16 cellular contexts compared by ENCODE assay signal in the genomic region with DNA sequence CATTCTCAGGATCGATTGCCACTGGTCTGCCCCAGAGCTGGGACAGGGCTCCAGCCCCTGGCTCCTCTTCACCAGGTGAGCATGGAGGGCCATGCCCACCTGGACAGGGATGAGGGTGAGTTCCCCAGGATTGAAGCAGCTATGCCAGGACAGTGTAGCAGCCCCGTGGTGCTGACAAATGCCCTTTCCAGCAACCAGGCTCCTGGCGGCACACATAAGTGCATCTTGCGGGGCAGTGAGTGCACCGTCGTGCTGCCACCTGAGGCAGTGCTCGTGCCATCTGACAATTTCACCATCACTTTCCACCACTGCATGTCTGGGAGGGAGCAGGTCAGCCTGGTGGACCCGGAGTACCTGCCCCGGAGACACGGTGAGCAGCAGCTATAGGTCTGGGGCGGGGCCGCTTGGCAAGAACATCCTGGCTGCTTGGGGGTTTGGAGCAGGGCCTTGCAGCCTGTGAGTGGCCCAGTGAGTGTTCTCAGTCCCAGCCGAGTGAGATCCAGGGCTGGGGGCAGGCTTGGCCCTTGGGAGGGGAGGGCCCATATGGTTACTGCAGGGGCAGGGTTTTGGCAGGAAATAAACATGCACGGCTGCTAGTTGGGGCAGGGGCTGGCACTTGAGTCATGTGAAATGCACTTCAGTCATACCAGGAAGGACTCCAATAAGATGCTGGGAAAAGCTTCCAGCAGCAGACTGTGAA. TPM values are rescaled to one million over a fixed set of nuclear protein-coding genes. Genes with fewer than 3 reads are reported as not detected.
"Had no signal": no experiment of that assay in that cellular context is flagged by ENCODE, and none has a peak within 500 bp of the region (broad histone marks: within the 10 kb centered on the region; RNA-seq: fewer than 3 reads in every experiment).

No MANE protein-coding gene starts in this region.

- DNase-seq: activated CD4-positive, alpha-beta T cell treated with anti-CD3 and anti-CD28 coated beads, Interleukin-2, amount 50 U/mL, for 1 hour; activated CD8-positive, alpha-beta memory T cell treated with anti-CD3 and anti-CD28 coated beads, Interleukin-2, amount 50 U/mL, for 48 hours; anterior cingulate cortex; gastrocnemius medialis; heart right ventricle; kidney; nephron progenitor cell; spleen; stimulated activated CD4-positive, alpha-beta T cell treated with anti-CD3 and anti-CD28 coated beads, Interleukin-2, amount 100 ng/mL, for 24 hours; stimulated activated naive CD4-positive, alpha-beta T cell; substantia nigra; transverse colon had no signal

- H3K36me3 ChIP-seq: gastrocnemius medialis, heart right ventricle, spleen, transverse colon had no signal

- H3K36me3 Mint-ChIP-seq: activated naive CD8-positive, alpha-beta T cell had no signal

- ATAC-seq: gastrocnemius medialis, heart right ventricle, sciatic nerve, WTC11 had no signal

- H3K9me3 ChIP-seq: gastrocnemius medialis, heart right ventricle, spleen, transverse colon had no signal

- H3K27ac ChIP-seq: gastrocnemius medialis, heart right ventricle, spleen, transverse colon had no signal

- H3K4me3 ChIP-seq: gastrocnemius medialis, heart right ventricle, spleen, transverse colon had no signal

- H3K4me1 ChIP-seq: gastrocnemius medialis, spleen, transverse colon had no signal

- H3K27me3 Mint-ChIP-seq: activated naive CD8-positive, alpha-beta T cell had no signal

- H3K4me3 Mint-ChIP-seq: activated naive CD8-positive, alpha-beta T cell; nephron progenitor cell; WTC11 had no signal

- H3K27ac Mint-ChIP-seq: activated naive CD8-positive, alpha-beta T cell; nephron progenitor cell; WTC11 had no signal

- H3K27me3 ChIP-seq: gastrocnemius medialis, heart right ventricle, spleen, transverse colon had no signal

- H3K4me1 Mint-ChIP-seq: nephron progenitor cell, WTC11 had no signal

RNA-seq across cellular contexts. Expression of gene IL9R, which starts 6.1 kb away (rescaled TPM):
- total RNA-seq: omental fat pad, sciatic nerve had no signal
